ENCODE assay signal across 28 cellular contexts in the genomic region with DNA sequence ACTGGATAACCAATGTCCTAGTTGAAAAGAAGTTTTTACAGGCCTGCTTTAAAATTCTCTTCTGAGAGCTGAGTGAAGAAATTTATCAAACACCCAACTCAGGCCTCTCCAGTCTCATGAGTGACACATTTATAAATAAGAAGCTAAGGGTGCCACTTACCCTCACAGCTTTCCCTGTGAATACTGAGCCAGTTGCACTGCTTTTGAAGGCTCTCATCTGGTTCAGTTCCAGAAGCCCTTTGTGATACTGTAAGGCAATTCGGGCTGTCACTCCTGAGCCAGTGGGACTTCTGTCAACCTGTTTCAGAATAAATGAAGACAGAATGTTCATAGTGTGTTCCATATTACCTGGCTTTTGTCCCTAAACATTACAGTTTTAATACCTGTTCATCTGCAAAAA.
"Had no signal": no experiment of that assay in that cellular context is flagged by ENCODE, and none has a peak within 500 bp of the region (broad histone marks: within the 10 kb centered on the region; RNA-seq: fewer than 3 reads in every experiment).

No MANE protein-coding gene starts in this region.

- H3K27ac ChIP-seq: epithelial cell of prostate, foreskin keratinocyte, ovary, psoas muscle, right lobe of liver, tibial nerve, upper lobe of left lung had no signal

- DNase-seq: central memory CD4-positive, alpha-beta T cell; effector CD8-positive, alpha-beta T cell; endodermal cell; foreskin keratinocyte; glutamatergic neuron; mucosa of descending colon; naive B cell; nucleus accumbens; ovary; posterior cingulate gyrus; psoas muscle; right lobe of liver; small intestine; stimulated activated CD4-positive, alpha-beta T cell treated with anti-CD3 and anti-CD28 coated beads, Interleukin-15, amount 100 ng/mL, for 24 hours; stimulated activated CD4-positive, alpha-beta T cell treated with anti-CD3 and anti-CD28 coated beads, Interleukin-2, amount 100 ng/mL, for 48 hours; stimulated activated naive B cell treated with anti-CD40 and anti-IgM and Interleukin-4, amounts not matched to agents 10 μg/mL and 1 μg/mL and 100 μg/mL, for 72 hours; upper lobe of left lung had no signal

- FAIRE-seq: keratinocyte, urothelium cell line had no signal

- H3K27ac Mint-ChIP-seq: endodermal cell; memory B cell; mesothelial cell of epicardium; naive B cell; nephron; stimulated activated naive CD8-positive, alpha-beta T cell treated with anti-CD3 and anti-CD28 coated beads, Interleukin-15, Interleukin-2, amounts not matched to agents 100 ng/mL and 50 ng/mL, for 24 hours had no signal

- H3K4me3 ChIP-seq: lung, mucosa of descending colon, ovary, psoas muscle, right lobe of liver, thoracic aorta, tibial nerve, upper lobe of left lung had no signal

- H3K9me3 Mint-ChIP-seq: endodermal cell; memory B cell; mesothelial cell of epicardium; naive B cell; nephron; stimulated activated naive B cell treated with anti-CD40 and anti-IgM and Interleukin-4, amounts not matched to agents 10 μg/mL and 1 μg/mL and 100 μg/mL, for 72 hours; stimulated activated naive CD8-positive, alpha-beta T cell treated with anti-CD3 and anti-CD28 coated beads, Interleukin-15, Interleukin-2, amounts not matched to agents 100 ng/mL and 50 ng/mL, for 24 hours had no signal

- H3K4me1 ChIP-seq: foreskin keratinocyte, right lobe of liver had no signal

- H3K4me3 Mint-ChIP-seq: endodermal cell; memory B cell; mesothelial cell of epicardium; nephron; stimulated activated naive B cell treated with anti-CD40 and anti-IgM and Interleukin-4, amounts not matched to agents 10 μg/mL and 1 μg/mL and 100 μg/mL, for 72 hours; stimulated activated naive CD8-positive, alpha-beta T cell treated with anti-CD3 and anti-CD28 coated beads, Interleukin-15, Interleukin-2, amounts not matched to agents 100 ng/mL and 50 ng/mL, for 24 hours had no signal

- H3K27me3 Mint-ChIP-seq: memory B cell; naive B cell; stimulated activated naive B cell treated with anti-CD40 and anti-IgM and Interleukin-4, amounts not matched to agents 10 μg/mL and 1 μg/mL and 100 μg/mL, for 72 hours; stimulated activated naive CD8-positive, alpha-beta T cell treated with anti-CD3 and anti-CD28 coated beads, Interleukin-15, Interleukin-2, amounts not matched to agents 100 ng/mL and 50 ng/mL, for 24 hours had no signal

- H3K9me3 ChIP-seq: mucosa of descending colon, ovary, psoas muscle, right lobe of liver, thoracic aorta, tibial nerve, upper lobe of left lung had no signal

- ATAC-seq: esophagus mucosa; foreskin keratinocyte; mucosa of descending colon; psoas muscle; right lobe of liver; stimulated activated naive B cell treated with anti-CD40 and anti-IgM and Interleukin-4, amounts not matched to agents 10 μg/mL and 1 μg/mL and 100 μg/mL, for 72 hours had no signal

- H3K27me3 ChIP-seq: foreskin keratinocyte, ovary, right lobe of liver, tibial nerve, upper lobe of left lung had no signal
